1 cellular context compared by ENCODE assay signal in genomic region chr16:29862884-29863668, GRCh38.
TF ChIP-seq lines count a peak whose summit lies in the region.

TSS of gene CDIPT (minus strand) at chr16:29863226. CDS start at chr16:29862857, 369 bp downstream.

TF ChIP-seq in HepG2, 621 proteins besides CTCF, POLR2A, EP300 and RAD21 (continued from another document and continues in another):
- no peak for TF ChIP-seq BCLAF1 (IDR thresholded peaks at IDR 0.05)
- peak; percentile 85 for TF ChIP-seq ZFP1 (CRISPR knock-in tag; IDR thresholded peaks at IDR 0.05)
- no peak for TF ChIP-seq ATRX (CRISPR knock-in tag; IDR thresholded peaks at IDR 0.05; ENCODE audit: borderline replicate concordance)
- TF ChIP-seq SP4 (CRISPR knock-in tag; IDR thresholded peaks at IDR 0.05) = peak; percentile 22
- no peak for TF ChIP-seq ZNF207 (IDR thresholded peaks at IDR 0.05; ENCODE audit: borderline replicate concordance)
- no peak for TF ChIP-seq HOXA7 (CRISPR knock-in tag; IDR thresholded peaks at IDR 0.05)
- peak; percentile 80; the same call in 1 of the 2 replicates for TF ChIP-seq ZXDC (CRISPR knock-in tag; IDR thresholded peaks at IDR 0.05)
- TF ChIP-seq, protein P1, sequence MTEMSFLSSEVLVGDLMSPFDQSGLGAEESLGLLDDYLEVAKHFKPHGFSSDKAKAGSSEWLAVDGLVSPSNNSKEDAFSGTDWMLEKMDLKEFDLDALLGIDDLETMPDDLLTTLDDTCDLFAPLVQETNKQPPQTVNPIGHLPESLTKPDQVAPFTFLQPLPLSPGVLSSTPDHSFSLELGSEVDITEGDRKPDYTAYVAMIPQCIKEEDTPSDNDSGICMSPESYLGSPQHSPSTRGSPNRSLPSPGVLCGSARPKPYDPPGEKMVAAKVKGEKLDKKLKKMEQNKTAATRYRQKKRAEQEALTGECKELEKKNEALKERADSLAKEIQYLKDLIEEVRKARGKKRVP (CRISPR knock-in tag; IDR thresholded peaks at IDR 0.05) = peak in 1 of 2 experiments; percentile 61; a peak in 1 of 4 replicates
- TF ChIP-seq ZNF776 (CRISPR knock-in tag; IDR thresholded peaks at IDR 0.05) = no peak; the same call in 1 of the 2 replicates
- peak; percentile 94 for TF ChIP-seq JARID2 (CRISPR knock-in tag; IDR thresholded peaks at IDR 0.05; ENCODE audit: insufficient replicate concordance)
- TF ChIP-seq MTF2 (CRISPR knock-in tag; IDR thresholded peaks at IDR 0.05; ENCODE audit: borderline replicate concordance) = no peak
- 0 out of 2 replicates have a peak, but pooled peaks have one; percentile 51 for TF ChIP-seq ARID2 (CRISPR knock-in tag; IDR thresholded peaks at IDR 0.05; ENCODE audit: borderline replicate concordance)
- peak; percentile 74 for TF ChIP-seq ASH2L (IDR thresholded peaks at IDR 0.05; ENCODE audit: insufficient read length, low read depth, low read length)
- TF ChIP-seq HIVEP1 (CRISPR knock-in tag; IDR thresholded peaks at IDR 0.05) = peak; percentile 84
- TF ChIP-seq ZMYM4 (CRISPR knock-in tag; IDR thresholded peaks at IDR 0.05) = peak; percentile 100
- TF ChIP-seq, protein P2, sequence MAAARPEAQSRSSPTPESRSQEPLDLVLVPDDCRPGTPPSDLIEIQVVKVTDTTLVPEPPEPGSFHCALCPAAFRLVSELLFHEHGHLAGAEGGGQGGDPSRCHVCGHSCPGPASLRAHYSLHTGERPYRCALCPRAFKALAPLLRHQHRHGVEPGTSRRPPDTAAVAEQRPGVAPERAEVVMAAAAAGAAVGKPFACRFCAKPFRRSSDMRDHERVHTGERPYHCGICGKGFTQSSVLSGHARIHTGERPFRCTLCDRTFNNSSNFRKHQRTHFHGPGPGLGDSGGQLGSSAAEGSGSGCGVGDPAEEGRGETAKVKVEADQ (CRISPR knock-in tag; IDR thresholded peaks at IDR 0.05; ENCODE audit: borderline replicate concordance) = no peak; the same call in 1 of the 2 replicates
- no peak for TF ChIP-seq NFKBIZ (CRISPR knock-in tag; IDR thresholded peaks at IDR 0.05)
- TF ChIP-seq MED8 (CRISPR knock-in tag; IDR thresholded peaks at IDR 0.05; ENCODE audit: insufficient replicate concordance) = peak; percentile 10
- TF ChIP-seq AKAP8 (CRISPR knock-in tag; IDR thresholded peaks at IDR 0.05) = peak; percentile 78; the same call in 1 of the 2 replicates
- TF ChIP-seq CEBPB (IDR thresholded peaks at IDR 0.05; ENCODE audit: borderline replicate concordance, low read depth, low read length) = peak; percentile 78
- TF ChIP-seq ZNF329 (CRISPR knock-in tag; IDR thresholded peaks at IDR 0.05; ENCODE audit: low read depth) = 0 out of 2 replicates have a peak, but pooled peaks have one; percentile 52
- TF ChIP-seq ZC3H13 (CRISPR knock-in tag; IDR thresholded peaks at IDR 0.05) = peak; percentile 49; the same call in 1 of the 2 replicates
- TF ChIP-seq PAF1 (CRISPR knock-in tag; IDR thresholded peaks at IDR 0.05) = no peak
- TF ChIP-seq ZMYM2 (CRISPR knock-in tag; IDR thresholded peaks at IDR 0.05) = no peak
- TF ChIP-seq TIGD3 (CRISPR knock-in tag; IDR thresholded peaks at IDR 0.05; ENCODE audit: borderline replicate concordance) = no peak
- peak; percentile 70; the same call in 1 of the 2 replicates for TF ChIP-seq POGK (CRISPR knock-in tag; conservative IDR thresholded peaks at IDR 0.05)
- peak; percentile 61; the same call in 1 of the 2 replicates for TF ChIP-seq ZBTB7B (CRISPR knock-in tag; IDR thresholded peaks at IDR 0.05)
- no peak; the same call in none of the 2 replicates for TF ChIP-seq ATF7-NPFF (CRISPR knock-in tag; IDR thresholded peaks at IDR 0.05; ENCODE audit: low read depth)
- TF ChIP-seq NRL (CRISPR knock-in tag; IDR thresholded peaks at IDR 0.05; ENCODE audit: borderline replicate concordance) = no peak
- TF ChIP-seq RAD51 (IDR thresholded peaks at IDR 0.05; ENCODE audit: borderline replicate concordance) = no peak
- no peak for TF ChIP-seq THAP8 (CRISPR knock-in tag; IDR thresholded peaks at IDR 0.05; ENCODE audit: borderline replicate concordance)
- TF ChIP-seq HMG20B (CRISPR knock-in tag; conservative IDR thresholded peaks at IDR 0.05) = peak; percentile 71; the same call in 1 of the 2 replicates
- 0 out of 2 replicates have a peak, but pooled peaks have one; percentile 50 for TF ChIP-seq ZNF616 (CRISPR knock-in tag; IDR thresholded peaks at IDR 0.05; ENCODE audit: low read depth)
- no peak; the same call in 1 of the 2 replicates for TF ChIP-seq SATB2 (CRISPR knock-in tag; IDR thresholded peaks at IDR 0.05)
- TF ChIP-seq ZNF430 (CRISPR knock-in tag; IDR thresholded peaks at IDR 0.05) = peak; percentile 81; the same call in 1 of the 2 replicates
- TF ChIP-seq, protein P3, sequence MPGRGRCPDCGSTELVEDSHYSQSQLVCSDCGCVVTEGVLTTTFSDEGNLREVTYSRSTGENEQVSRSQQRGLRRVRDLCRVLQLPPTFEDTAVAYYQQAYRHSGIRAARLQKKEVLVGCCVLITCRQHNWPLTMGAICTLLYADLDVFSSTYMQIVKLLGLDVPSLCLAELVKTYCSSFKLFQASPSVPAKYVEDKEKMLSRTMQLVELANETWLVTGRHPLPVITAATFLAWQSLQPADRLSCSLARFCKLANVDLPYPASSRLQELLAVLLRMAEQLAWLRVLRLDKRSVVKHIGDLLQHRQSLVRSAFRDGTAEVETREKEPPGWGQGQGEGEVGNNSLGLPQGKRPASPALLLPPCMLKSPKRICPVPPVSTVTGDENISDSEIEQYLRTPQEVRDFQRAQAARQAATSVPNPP (CRISPR knock-in tag; IDR thresholded peaks at IDR 0.05) = no peak
- TF ChIP-seq ZNF30 (CRISPR knock-in tag; IDR thresholded peaks at IDR 0.05) = no peak
- TF ChIP-seq ZNF724P (CRISPR knock-in tag; IDR thresholded peaks at IDR 0.05; ENCODE audit: borderline replicate concordance) = no peak; the same call in 1 of the 2 replicates
- TF ChIP-seq ERF (CRISPR knock-in tag; IDR thresholded peaks at IDR 0.05) = peak; percentile 95
- TF ChIP-seq TCF7L2 (IDR thresholded peaks at IDR 0.05; ENCODE audit: low read depth, low read length) = no peak
- TF ChIP-seq, protein P4, sequence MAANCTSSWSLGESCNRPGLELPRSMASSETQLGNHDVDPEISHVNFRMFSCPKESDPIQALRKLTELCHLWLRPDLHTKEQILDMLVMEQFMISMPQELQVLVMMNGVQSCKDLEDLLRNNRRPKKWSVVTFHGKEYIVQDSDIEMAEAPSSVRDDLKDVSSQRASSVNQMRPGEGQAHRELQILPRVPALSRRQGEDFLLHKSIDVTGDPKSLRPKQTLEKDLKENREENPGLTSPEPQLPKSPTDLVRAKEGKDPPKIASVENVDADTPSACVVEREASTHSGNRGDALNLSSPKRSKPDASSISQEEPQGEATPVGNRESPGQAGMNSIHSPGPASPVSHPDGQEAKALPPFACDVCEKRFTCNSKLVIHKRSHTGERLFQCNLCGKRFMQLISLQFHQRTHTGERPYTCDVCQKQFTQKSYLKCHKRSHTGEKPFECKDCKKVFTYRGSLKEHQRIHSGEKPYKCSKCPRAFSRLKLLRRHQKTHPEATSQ (CRISPR knock-in tag; IDR thresholded peaks at IDR 0.05; ENCODE audit: borderline replicate concordance) = peak; percentile 79; the same call in 1 of the 2 replicates
- TF ChIP-seq ZNF768 (CRISPR knock-in tag; IDR thresholded peaks at IDR 0.05) = peak; percentile 50; the same call in 1 of the 2 replicates
- no peak for TF ChIP-seq FIP1L1 (IDR thresholded peaks at IDR 0.05; ENCODE audit: borderline replicate concordance, insufficient read depth, low read depth, low read length)
- TF ChIP-seq PBX3 (CRISPR knock-in tag; IDR thresholded peaks at IDR 0.05; ENCODE audit: borderline replicate concordance) = no peak
- TF ChIP-seq TERF1 (CRISPR knock-in tag; IDR thresholded peaks at IDR 0.05) = no peak
- TF ChIP-seq KDM4B (CRISPR knock-in tag; IDR thresholded peaks at IDR 0.05) = peak; percentile 84; the same call in 1 of the 2 replicates
- TF ChIP-seq ZNF747 (CRISPR knock-in tag; IDR thresholded peaks at IDR 0.05; ENCODE audit: borderline replicate concordance) = peak; percentile 48; the same call in 1 of the 2 replicates
- no peak for TF ChIP-seq ZNF234 (CRISPR knock-in tag; conservative IDR thresholded peaks at IDR 0.05)
- TF ChIP-seq PHF5A (CRISPR knock-in tag; IDR thresholded peaks at IDR 0.05; ENCODE audit: low read depth, unreplicated experiment) = peak; percentile 85
